In genomic region chr15:53367740-53368139, GRCh38 we compare ENCODE assay signal across 32 cellular contexts.
"Had no signal": no experiment of that assay in that cellular context is flagged by ENCODE, and none has a peak within 500 bp of the region (broad histone marks: within the 10 kb centered on the region; RNA-seq: fewer than 3 reads in every experiment).

No MANE protein-coding gene starts in this region.

- H3K27me3 ChIP-seq: adrenal gland, body of pancreas, colonic mucosa, gastrocnemius medialis had no signal

- H3K4me3 Mint-ChIP-seq: activated CD4-positive, alpha-beta memory T cell treated with anti-CD3 and anti-CD28 coated beads for 36 hours; activated CD4-positive, alpha-beta T cell treated with anti-CD3 and anti-CD28 coated beads for 36 hours; activated CD4-positive, alpha-beta T cell treated with anti-CD3 and anti-CD28 coated beads, Interleukin-2, amount 10 ng/mL, durations not matched to agents 24 days and 14 days; activated CD8-positive, alpha-beta memory T cell treated with anti-CD3 and anti-CD28 coated beads, Interleukin-2, amount 10 ng/mL, durations not matched to agents 7 days and 5 days; activated CD8-positive, alpha-beta T cell treated with anti-CD3 and anti-CD28 coated beads, Interleukin-2, amount 10 ng/mL, durations not matched to agents 7 days and 5 days; activated naive CD4-positive, alpha-beta T cell treated with anti-CD3 and anti-CD28 coated beads for 36 hours; activated naive CD4-positive, alpha-beta T cell treated with anti-CD3 and anti-CD28 coated beads, Interleukin-2, amount 50 U/mL, for 24 hours; activated naive CD8-positive, alpha-beta T cell treated with anti-CD3 and anti-CD28 coated beads for 36 hours; activated naive CD8-positive, alpha-beta T cell treated with anti-CD3 and anti-CD28 coated beads, Interleukin-2, amount 50 U/mL, for 24 hours; activated T-helper 1 cell treated with anti-CD3 and anti-CD28 coated beads, Interleukin-12 subunit alpha, Interleukin-12 subunit beta, Interleukin-2, Interleukin-4 antibody, amounts not matched to agents 30 ng/mL and 10 ng/mL and 1 ng/mL, durations not matched to agents 14 hours and 24 hours and 36 hours; T-helper 17 cell; T-helper 2 cell treated with Interferon-gamma antibody and Interleukin-4, amounts not matched to agents 5 μg/mL and 100 μg/mL, for 36 hours had no signal

- DNase-seq: activated CD4-positive, alpha-beta memory T cell treated with anti-CD3 and anti-CD28 coated beads for 36 hours; activated CD4-positive, alpha-beta T cell treated with anti-CD3 and anti-CD28 coated beads for 36 hours; activated CD4-positive, alpha-beta T cell treated with anti-CD3 and anti-CD28 coated beads, Interleukin-2, amount 10 ng/mL, durations not matched to agents 24 days and 14 days; activated CD4-positive, CD25-positive, alpha-beta regulatory T cell; activated CD4-positive, CD25-positive, alpha-beta regulatory T cell treated with anti-CD3 and anti-CD28 coated beads, Interleukin-2, amount 50 U/mL, for 72 hours; activated CD8-positive, alpha-beta memory T cell treated with anti-CD3 and anti-CD28 coated beads, Interleukin-2, amount 10 ng/mL, durations not matched to agents 7 days and 5 days; activated CD8-positive, alpha-beta memory T cell treated with anti-CD3 and anti-CD28 coated beads, Interleukin-2, amount 50 U/mL, for 4 hours; activated CD8-positive, alpha-beta T cell treated with anti-CD3 and anti-CD28 coated beads, Interleukin-2, amount 10 ng/mL, durations not matched to agents 7 days and 5 days; activated effector memory CD4-positive, alpha-beta T cell treated with anti-CD3 and anti-CD28 coated beads, Interleukin-2, amount 50 U/mL, for 16 hours; activated naive CD4-positive, alpha-beta T cell treated with anti-CD3 and anti-CD28 coated beads for 36 hours; activated naive CD8-positive, alpha-beta T cell treated with anti-CD3 and anti-CD28 coated beads for 36 hours; activated naive CD8-positive, alpha-beta T cell treated with anti-CD3 and anti-CD28 coated beads, Interleukin-2, amount 50 U/mL, for 24 hours; activated T-cell treated with anti-CD3 and anti-CD28 coated beads, Interleukin-2, amount 50 U/mL, for 1 hour; activated T-cell treated with anti-CD3 and anti-CD28 coated beads, Interleukin-2, amount 50 U/mL, for 48 hours; adrenal gland; amygdala; aorta; body of pancreas; caudate nucleus; colonic mucosa; effector CD8-positive, alpha-beta T cell; foreskin fibroblast; gastrocnemius medialis; T-helper 1 cell; T-helper 17 cell; T1000; WERI-Rb-1 had no signal

- H3K27ac ChIP-seq: adrenal gland, body of pancreas, colonic mucosa, gastrocnemius medialis, WERI-Rb-1 had no signal

- H3K27ac Mint-ChIP-seq: activated CD4-positive, alpha-beta memory T cell treated with anti-CD3 and anti-CD28 coated beads for 36 hours; activated CD4-positive, alpha-beta T cell treated with anti-CD3 and anti-CD28 coated beads for 36 hours; activated CD4-positive, alpha-beta T cell treated with anti-CD3 and anti-CD28 coated beads, Interleukin-2, amount 10 ng/mL, durations not matched to agents 24 days and 14 days; activated CD8-positive, alpha-beta memory T cell treated with anti-CD3 and anti-CD28 coated beads, Interleukin-2, amount 10 ng/mL, durations not matched to agents 7 days and 5 days; activated CD8-positive, alpha-beta T cell treated with anti-CD3 and anti-CD28 coated beads, Interleukin-2, amount 10 ng/mL, durations not matched to agents 7 days and 5 days; activated naive CD4-positive, alpha-beta T cell treated with anti-CD3 and anti-CD28 coated beads for 36 hours; activated naive CD4-positive, alpha-beta T cell treated with anti-CD3 and anti-CD28 coated beads, Interleukin-2, amount 50 U/mL, for 24 hours; activated naive CD8-positive, alpha-beta T cell treated with anti-CD3 and anti-CD28 coated beads for 36 hours; activated naive CD8-positive, alpha-beta T cell treated with anti-CD3 and anti-CD28 coated beads, Interleukin-2, amount 50 U/mL, for 24 hours; activated T-helper 1 cell treated with anti-CD3 and anti-CD28 coated beads, Interleukin-12 subunit alpha, Interleukin-12 subunit beta, Interleukin-2, Interleukin-4 antibody, amounts not matched to agents 30 ng/mL and 10 ng/mL and 1 ng/mL, durations not matched to agents 14 hours and 24 hours and 36 hours; activated T-helper 2 cell treated with anti-CD3 and anti-CD28 coated beads, Interferon-gamma antibody, Interleukin-2, Interleukin-4, amounts not matched to agents 10 μg/mL and 5 μg/mL and 100 μg/mL, durations not matched to agents 14 hours and 24 hours and 36 hours; T-helper 17 cell; T-helper 2 cell treated with Interferon-gamma antibody and Interleukin-4, amounts not matched to agents 5 μg/mL and 100 μg/mL, for 36 hours had no signal

- H3K9me3 ChIP-seq: body of pancreas, colonic mucosa, gastrocnemius medialis had no signal

- H3K4me1 Mint-ChIP-seq: activated CD4-positive, alpha-beta T cell treated with anti-CD3 and anti-CD28 coated beads for 36 hours; activated CD4-positive, alpha-beta T cell treated with anti-CD3 and anti-CD28 coated beads, Interleukin-2, amount 10 ng/mL, durations not matched to agents 24 days and 14 days; activated CD8-positive, alpha-beta memory T cell treated with anti-CD3 and anti-CD28 coated beads, Interleukin-2, amount 10 ng/mL, durations not matched to agents 7 days and 5 days; activated naive CD4-positive, alpha-beta T cell treated with anti-CD3 and anti-CD28 coated beads, Interleukin-2, amount 50 U/mL, for 24 hours; activated naive CD8-positive, alpha-beta T cell treated with anti-CD3 and anti-CD28 coated beads for 36 hours; activated naive CD8-positive, alpha-beta T cell treated with anti-CD3 and anti-CD28 coated beads, Interleukin-2, amount 50 U/mL, for 24 hours; T-helper 17 cell had no signal

- H3K36me3 ChIP-seq: adrenal gland, colonic mucosa, gastrocnemius medialis, WERI-Rb-1 had no signal

- H3K36me3 Mint-ChIP-seq: activated CD4-positive, alpha-beta memory T cell treated with anti-CD3 and anti-CD28 coated beads for 36 hours; activated CD8-positive, alpha-beta memory T cell treated with anti-CD3 and anti-CD28 coated beads, Interleukin-2, amount 10 ng/mL, durations not matched to agents 7 days and 5 days; activated naive CD4-positive, alpha-beta T cell treated with anti-CD3 and anti-CD28 coated beads, Interleukin-2, amount 50 U/mL, for 24 hours; activated naive CD8-positive, alpha-beta T cell treated with anti-CD3 and anti-CD28 coated beads for 36 hours had no signal

- H3K4me1 ChIP-seq: adrenal gland, body of pancreas, colonic mucosa, gastrocnemius medialis had no signal

- H3K9me3 Mint-ChIP-seq: activated CD4-positive, alpha-beta T cell treated with anti-CD3 and anti-CD28 coated beads, Interleukin-2, amount 10 ng/mL, durations not matched to agents 24 days and 14 days had no signal

- H3K27me3 Mint-ChIP-seq: activated CD4-positive, alpha-beta memory T cell treated with anti-CD3 and anti-CD28 coated beads for 36 hours; activated CD4-positive, alpha-beta T cell treated with anti-CD3 and anti-CD28 coated beads for 36 hours; activated CD4-positive, alpha-beta T cell treated with anti-CD3 and anti-CD28 coated beads, Interleukin-2, amount 10 ng/mL, durations not matched to agents 24 days and 14 days; activated CD8-positive, alpha-beta memory T cell treated with anti-CD3 and anti-CD28 coated beads, Interleukin-2, amount 10 ng/mL, durations not matched to agents 7 days and 5 days; activated naive CD4-positive, alpha-beta T cell treated with anti-CD3 and anti-CD28 coated beads, Interleukin-2, amount 50 U/mL, for 24 hours; activated naive CD8-positive, alpha-beta T cell treated with anti-CD3 and anti-CD28 coated beads for 36 hours; activated naive CD8-positive, alpha-beta T cell treated with anti-CD3 and anti-CD28 coated beads, Interleukin-2, amount 50 U/mL, for 24 hours; T-helper 17 cell had no signal

- ATAC-seq: activated CD4-positive, alpha-beta T cell treated with anti-CD3 and anti-CD28 coated beads for 36 hours; activated CD8-positive, alpha-beta memory T cell treated with anti-CD3 and anti-CD28 coated beads, Interleukin-2, amount 10 ng/mL, durations not matched to agents 7 days and 5 days; activated CD8-positive, alpha-beta T cell treated with anti-CD3 and anti-CD28 coated beads, Interleukin-2, amount 10 ng/mL, durations not matched to agents 7 days and 5 days; activated naive CD8-positive, alpha-beta T cell treated with anti-CD3 and anti-CD28 coated beads, Interleukin-2, amount 50 U/mL, for 24 hours; body of pancreas; esophagus mucosa; gastrocnemius medialis; T-helper 17 cell had no signal

- H3K4me3 ChIP-seq: adrenal gland, body of pancreas, colonic mucosa, gastrocnemius medialis had no signal
